Comparison of ENCODE assay signal across 12 cellular contexts in genomic region chr11:19595840-19596751, GRCh38.
DNase-seq lines count a peak whose midpoint lies in the region; ATAC-seq and TF ChIP-seq lines count a peak whose summit lies in the region.
"Had no signal": no experiment of that assay in that cellular context is flagged by ENCODE, and none has a peak within 500 bp of the region (broad histone marks: within the 10 kb centered on the region; RNA-seq: fewer than 3 reads in every experiment).

No MANE protein-coding gene starts in this region.

- H2BK12ac ChIP-seq in trophoblast cell (ENCODE audit: low read length) = no peak overlapping the region

- H2AK5ac ChIP-seq in trophoblast cell (ENCODE audit: low read length) = no peak overlapping the region

- no peak overlapping the region for H3K23ac ChIP-seq in trophoblast cell (ENCODE audit: low read length)

- H3K18ac ChIP-seq in trophoblast cell (ENCODE audit: low read length) = no peak overlapping the region

- H3K4me2 ChIP-seq in trophoblast cell (ENCODE audit: low read length) = no peak overlapping the region

- H3K4me3 ChIP-seq in BE2C (ENCODE audit: low read depth, low read length) (no peak overlapping the region), trophoblast cell (ENCODE audit: low read depth, low read length) (no peak overlapping the region)

- ATAC-seq in foreskin keratinocyte = peak; percentile 29
- no peak for ATAC-seq in GM19035 (IDR thresholded peaks at IDR 0.05; ENCODE audit: unreplicated experiment)
- no peak for ATAC-seq in HG03432 (IDR thresholded peaks at IDR 0.05; ENCODE audit: unreplicated experiment)
- no peak for ATAC-seq in GM18868 (IDR thresholded peaks at IDR 0.05; ENCODE audit: unreplicated experiment)

- H3K79me2 ChIP-seq in trophoblast cell (ENCODE audit: control insufficient read depth, insufficient read depth, low read length, poor library complexity) = no peaks in the 10 kb centered on the region

- H3K9ac ChIP-seq in trophoblast cell (ENCODE audit: low read length) = no peak overlapping the region

- H4K8ac ChIP-seq in trophoblast cell (ENCODE audit: low read depth, low read length) = no peak overlapping the region

- H4K91ac ChIP-seq in trophoblast cell (ENCODE audit: low read depth, low read length) = no peak overlapping the region

- DNase-seq in BE2C (peak; percentile 74), T1000 (lab: John Stamatoyannopoulos, UW) (peak; percentile 37), foreskin keratinocyte (peak; percentile 19 to 20), trophoblast cell (peak; percentile 43 to 46), NCI-H187 treated with DMSO at 0.1 percent for 48 hours (lab: John Stamatoyannopoulos, UW) (no peak)
- DNase-seq: activated CD8-positive, alpha-beta memory T cell treated with anti-CD3 and anti-CD28 coated beads, Interleukin-2, amount 50 U/mL, for 48 hours; Caco-2; SHP77; stimulated activated CD4-positive, alpha-beta T cell treated with anti-CD3 and anti-CD28 coated beads, Interleukin-4, amount 100 ng/mL, for 4 hours had no signal

- WGBS in trophoblast cell (ENCODE audit: extremely low coverage, insufficient coverage, insufficient read length) = 100% methylated on average over 2 of the region's 12 CpGs

- H3K4me1 ChIP-seq in BE2C (peaks cover 14% of the 10 kb centered on the region), foreskin keratinocyte (no peaks in the 10 kb centered on the region), trophoblast cell (ENCODE audit: control insufficient read depth in 1 of 2, insufficient read depth in 2 of 2, low read length in 2 of 2) (peaks cover 4 to 5% of the 10 kb centered on the region in 2 experiments)
- H3K4me1 ChIP-seq: Caco-2 had no signal

- H3K27me3 ChIP-seq in BE2C (no peaks in the 10 kb centered on the region), foreskin keratinocyte (peaks cover 6% of the 10 kb centered on the region), trophoblast cell (ENCODE audit: insufficient read depth, low read length) (no peaks in the 10 kb centered on the region)

- TF ChIP-seq CTCF in BE2C (IDR thresholded peaks at IDR 0.05; ENCODE audit: low read depth, low read length) (no peak), foreskin keratinocyte (conservative IDR thresholded peaks at IDR 0.05) (no peak)

- H4K12ac ChIP-seq in trophoblast cell (ENCODE audit: low read depth, low read length) = no peak overlapping the region

- no peak overlapping the region for H2AFZ ChIP-seq in trophoblast cell (ENCODE audit: insufficient read depth, low read length, poor library complexity)

- H2BK120ac ChIP-seq in trophoblast cell (ENCODE audit: insufficient read depth, low read length, poor library complexity) = no peak overlapping the region

- H3K9me3 ChIP-seq in BE2C (no peaks in the 10 kb centered on the region), trophoblast cell (ENCODE audit: insufficient read depth, low read depth, low read length) (no peaks in the 10 kb centered on the region)
- H3K9me3 ChIP-seq: Caco-2 had no signal

- H3K4ac ChIP-seq in trophoblast cell (ENCODE audit: low read depth, low read length) = no peak overlapping the region

- H2BK5ac ChIP-seq in trophoblast cell (ENCODE audit: low read depth, low read length, poor library complexity) = no peak overlapping the region

- no peak overlapping the region for H3K14ac ChIP-seq in trophoblast cell (ENCODE audit: low read length)

- H3K27ac ChIP-seq in foreskin keratinocyte (no peak overlapping the region), trophoblast cell (ENCODE audit: low read depth, low read length) (no peak overlapping the region)

- H3K79me1 ChIP-seq in trophoblast cell (ENCODE audit: low read length) = no peaks in the 10 kb centered on the region

- no peaks in the 10 kb centered on the region for H3K36me3 ChIP-seq in BE2C
- H3K36me3 ChIP-seq in trophoblast cell (ENCODE audit: control insufficient read depth in 1 of 2, insufficient read depth in 2 of 2, low read length in 2 of 2) = no peaks in the 10 kb centered on the region
